ENCODE assay signal across 22 cellular contexts in the genomic region with DNA sequence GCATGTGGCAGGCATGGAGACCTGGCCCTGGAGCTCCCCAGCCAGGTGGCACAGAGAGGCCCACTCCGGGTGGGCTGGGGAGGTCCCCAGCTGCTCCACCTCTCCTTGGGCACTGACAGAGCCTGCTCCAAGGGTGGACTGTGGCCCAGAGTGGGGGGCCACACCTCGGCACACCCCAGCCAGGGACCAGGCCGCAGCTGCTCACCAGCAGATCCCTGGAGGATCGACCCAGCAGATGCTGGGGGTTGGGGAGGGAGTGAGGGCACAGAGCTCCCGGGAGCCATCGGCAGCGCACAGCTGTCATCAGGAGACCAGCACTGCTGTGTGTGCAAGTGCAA.
"Had no signal": no experiment of that assay in that cellular context is flagged by ENCODE, and none has a peak within 500 bp of the region (broad histone marks: within the 10 kb centered on the region; RNA-seq: fewer than 3 reads in every experiment).

No MANE protein-coding gene starts in this region.

- H3K27me3 ChIP-seq: brain microvascular endothelial cell had no signal

- H3K27me3 Mint-ChIP-seq: activated B cell treated with CpG ODN at 0.5 μM for 24 hours; activated naive CD8-positive, alpha-beta T cell treated with anti-CD3 and anti-CD28 coated beads, Interleukin-2, amount 10 ng/mL, durations not matched to agents 7 days and 5 days had no signal

- H3K4me3 ChIP-seq: psoas muscle had no signal

- H3K36me3 Mint-ChIP-seq: activated naive CD8-positive, alpha-beta T cell treated with anti-CD3 and anti-CD28 coated beads, Interleukin-2, amount 10 ng/mL, durations not matched to agents 7 days and 5 days; immature natural killer cell had no signal

- H3K4me3 Mint-ChIP-seq: activated B cell treated with CpG ODN at 0.5 μM for 24 hours; activated CD8-positive, alpha-beta T cell treated with anti-CD3 and anti-CD28 coated beads, Interleukin-2, amount 10 ng/mL, durations not matched to agents 7 days and 5 days; activated naive CD8-positive, alpha-beta T cell treated with anti-CD3 and anti-CD28 coated beads, Interleukin-2, amount 10 ng/mL, durations not matched to agents 7 days and 5 days; activated T-cell treated with anti-CD3 and anti-CD28 coated beads, Interleukin-2, amount 50 U/mL, for 72 hours; effector memory CD8-positive, alpha-beta T cell; immature natural killer cell; nephron; stimulated activated naive CD8-positive, alpha-beta T cell treated with anti-CD3 and anti-CD28 coated beads, Interleukin-15, amount 100 ng/mL, for 72 hours had no signal

- H3K4me1 Mint-ChIP-seq: activated B cell treated with CpG ODN at 0.5 μM for 24 hours; activated naive CD8-positive, alpha-beta T cell treated with anti-CD3 and anti-CD28 coated beads, Interleukin-2, amount 10 ng/mL, durations not matched to agents 7 days and 5 days; immature natural killer cell; stimulated activated naive CD8-positive, alpha-beta T cell treated with anti-CD3 and anti-CD28 coated beads, Interleukin-15, amount 100 ng/mL, for 72 hours had no signal

- ATAC-seq: activated CD8-positive, alpha-beta T cell treated with anti-CD3 and anti-CD28 coated beads, Interleukin-2, amount 10 ng/mL, durations not matched to agents 7 days and 5 days; activated T-cell treated with anti-CD3 and anti-CD28 coated beads, Interleukin-2, amount 50 U/mL, for 72 hours; effector memory CD8-positive, alpha-beta T cell; psoas muscle; sciatic nerve had no signal

- H3K27ac Mint-ChIP-seq: activated B cell treated with CpG ODN at 0.5 μM for 24 hours; activated CD8-positive, alpha-beta T cell treated with anti-CD3 and anti-CD28 coated beads, Interleukin-2, amount 10 ng/mL, durations not matched to agents 7 days and 5 days; activated naive CD8-positive, alpha-beta T cell treated with anti-CD3 and anti-CD28 coated beads, Interleukin-2, amount 10 ng/mL, durations not matched to agents 7 days and 5 days; activated T-cell treated with anti-CD3 and anti-CD28 coated beads, Interleukin-2, amount 50 U/mL, for 72 hours; effector memory CD8-positive, alpha-beta T cell; immature natural killer cell; nephron had no signal

- H3K36me3 ChIP-seq: brain microvascular endothelial cell had no signal

- H3K9me3 Mint-ChIP-seq: activated naive CD8-positive, alpha-beta T cell treated with anti-CD3 and anti-CD28 coated beads, Interleukin-2, amount 10 ng/mL, durations not matched to agents 7 days and 5 days; activated T-cell treated with anti-CD3 and anti-CD28 coated beads, Interleukin-2, amount 50 U/mL, for 72 hours; immature natural killer cell; nephron; stimulated activated naive CD8-positive, alpha-beta T cell treated with anti-CD3 and anti-CD28 coated beads, Interleukin-15, amount 100 ng/mL, for 72 hours had no signal

- DNase-seq: activated B cell treated with CpG ODN at 0.5 μM for 24 hours; activated CD4-positive, alpha-beta T cell treated with anti-CD3 and anti-CD28 coated beads for 48 hours; activated CD8-positive, alpha-beta memory T cell treated with anti-CD3 and anti-CD28 coated beads, Interleukin-2, amount 50 U/mL, for 4 hours; activated CD8-positive, alpha-beta T cell treated with anti-CD3 and anti-CD28 coated beads, Interleukin-2, amount 10 ng/mL, durations not matched to agents 7 days and 5 days; activated naive CD4-positive, alpha-beta T cell; activated naive CD8-positive, alpha-beta T cell treated with anti-CD3 and anti-CD28 coated beads, Interleukin-2, amount 10 ng/mL, durations not matched to agents 7 days and 5 days; activated T-cell treated with anti-CD3 and anti-CD28 coated beads, Interleukin-2, amount 50 U/mL, for 72 hours; anterior cingulate cortex; brain microvascular endothelial cell; cerebellar nuclear complex; dermis blood vessel endothelial cell; effector memory CD8-positive, alpha-beta T cell; foreskin melanocyte; head of caudate nucleus; immature natural killer cell; psoas muscle; stimulated activated CD4-positive, alpha-beta T cell treated with anti-CD3 and anti-CD28 coated beads, Interleukin-1b, Interleukin-23, amount 100 ng/mL, for 48 hours; stimulated activated naive CD8-positive, alpha-beta T cell treated with anti-CD3 and anti-CD28 coated beads, Interleukin-15, amount 100 ng/mL, for 72 hours; T-helper 2 cell had no signal

- H3K27ac ChIP-seq: brain microvascular endothelial cell, epithelial cell of prostate, psoas muscle had no signal

- H3K9me3 ChIP-seq: psoas muscle had no signal

- H3K4me1 ChIP-seq: psoas muscle had no signal
